In the genomic region with DNA sequence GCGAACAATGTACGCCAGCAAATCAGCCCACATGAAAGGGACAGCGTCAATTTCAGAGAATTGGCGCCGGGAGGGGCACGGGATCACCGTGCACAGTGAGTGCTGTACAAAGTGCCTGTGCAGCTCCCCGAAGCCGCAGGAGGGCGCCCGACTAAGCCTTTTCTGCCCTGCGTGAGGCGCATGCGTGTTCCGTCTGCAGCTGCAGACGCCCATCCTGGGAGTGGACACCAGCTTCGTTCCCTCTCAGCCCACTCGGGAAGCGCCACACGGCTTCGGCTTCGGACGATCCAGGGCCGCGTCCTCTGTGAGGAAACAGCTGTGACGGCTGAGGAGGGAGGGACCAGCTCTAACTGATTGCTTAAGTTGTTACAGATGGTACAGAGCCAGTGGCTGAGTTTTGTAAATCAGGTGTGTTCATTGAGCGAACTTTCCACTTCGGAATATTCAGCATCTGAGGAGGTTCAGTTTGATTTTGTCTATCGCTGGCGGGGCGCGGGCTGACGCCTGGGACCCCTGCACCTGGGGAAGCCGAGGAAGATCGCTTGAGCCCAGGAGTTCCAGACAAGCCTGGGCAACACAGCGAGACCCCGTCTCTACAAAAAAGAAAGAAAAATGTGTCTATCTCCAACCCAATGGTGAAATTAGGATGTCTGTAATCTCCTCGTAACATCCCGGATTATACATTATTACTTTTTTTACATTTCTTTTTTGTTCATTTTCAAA, we compare ENCODE assay signal across 8 cellular contexts. TPM values are rescaled to one million over a fixed set of nuclear protein-coding genes. Genes with fewer than 3 reads are reported as not detected.
DNase-seq lines count a peak whose midpoint lies in the region; ATAC-seq, FAIRE-seq and TF ChIP-seq lines count a peak whose summit lies in the region.

No MANE protein-coding gene starts in this region.

- peak overlapping the region; percentile 50 to 75 (median 66) for H3K9ac ChIP-seq in skeletal muscle tissue (ENCODE audit: low read depth in 1 of 3, low read length in 3 of 3)

- TF ChIP-seq CTCF in A549 (IDR thresholded peaks at IDR 0.05) (peak; percentile 63), GM20000 (IDR thresholded peaks at IDR 0.05; ENCODE audit: extremely low read depth, missing control alignments) (peak; percentile 87)

- no peak for TF ChIP-seq EP300 in A549 (IDR thresholded peaks at IDR 0.05)

- H3K27ac ChIP-seq in A549 (peak overlapping the region; percentile 45 to 57; a peak in 5 of 6 replicates), caudate nucleus (ENCODE audit: low read depth, low read length) (peak overlapping the region; percentile 59), skeletal muscle tissue (ENCODE audit: low read depth, low read length) (no peak overlapping the region)

- peak; percentile 58 to 68 for TF ChIP-seq RAD21 in A549 (conservative IDR thresholded peaks at IDR 0.05 in 1 of 2, IDR thresholded peaks at IDR 0.05 in 1 of 2)

- CTCF ChIA-PET in A549 (lab: Yijun Ruan, JAX), result interaction anchor here (0.5 to 1.6 kb wide), 10 partner anchors 8 to 705 kb away, joined by 3 to 5 read pairs (median 3); no protein-coding TSS in a partner anchor

- H3K4me1 ChIP-seq in A549 (0 out of 3 replicates have a peak, but pooled peaks cover 3% of the 10 kb centered on the region), skeletal muscle tissue (ENCODE audit: control insufficient read depth in 3 of 3, insufficient read depth in 3 of 3, low read length in 3 of 3) (peaks cover 9 to 11% (median 10%) of the 10 kb centered on the region in 3 donors)

- H3K4me3 ChIP-seq in A549 (peak overlapping the region; percentile 31), skeletal muscle tissue (ENCODE audit: low read length in 3 of 3) (peak overlapping the region; percentile 55 to 79 (median 73))

- H3K4me3 Mint-ChIP-seq in immature natural killer cell, result peak overlapping the region; percentile 71 to 80 (median 78)

- peak; percentile 77 to 93 for ATAC-seq in A549
- ATAC-seq in GM21619 (IDR thresholded peaks at IDR 0.05; ENCODE audit: unreplicated experiment), result no peak

- H3K27me3 Mint-ChIP-seq in immature natural killer cell (ENCODE audit: low read depth in 3 of 3), result peaks cover 7 to 21% (median 19%) of the 10 kb centered on the region in 3 donors

- H3K27me3 ChIP-seq in skeletal muscle tissue (ENCODE audit: control insufficient read depth in 3 of 3, insufficient read depth in 3 of 3, low read length in 3 of 3), result peaks cover 0 to 8% (median 5%) of the 10 kb centered on the region in 3 donors

- DNase-seq in A549 (ENCODE audit: low read depth in 1 of 2, low spot score in 1 of 2) (peak; percentile 92 to 97), GM20000 (ENCODE audit: low spot score) (peak; percentile 86), NCI-H2171 (lab: John Stamatoyannopoulos, UW) (peak; percentile 86), caudate nucleus (lab: John Stamatoyannopoulos, UW) (peak; percentile 18 to 95 (median 86)), immature natural killer cell (peak; percentile 81 to 86 (median 84))
- DNase-seq in activated CD4-positive, CD25-positive, alpha-beta regulatory T cell treated with anti-CD3 and anti-CD28 coated beads, Interleukin-2, amount 50 U/mL, for 16 hours (ENCODE audit: low read depth, low spot score), result peak; percentile 82

- H3K9me3 Mint-ChIP-seq in immature natural killer cell, result peaks cover 0 to 3% (median 0%) of the 10 kb centered on the region in 6 donors

- H3K4me1 Mint-ChIP-seq in immature natural killer cell, result peaks cover 16 to 17% of the 10 kb centered on the region in 2 donors

- 20% methylated on average over 39 of the region's 39 CpGs for WGBS in A549 (ENCODE audit: missing lambda C conversion rate)

- peaks cover 0 to 5% (median 0%) of the 10 kb centered on the region in 3 donors for H3K36me3 Mint-ChIP-seq in immature natural killer cell

- no peaks in the 10 kb centered on the region for H3K36me3 ChIP-seq in skeletal muscle tissue (ENCODE audit: control insufficient read depth in 3 of 3, insufficient read depth in 3 of 3, low read length in 3 of 3)

- H3K27ac Mint-ChIP-seq in immature natural killer cell, result peak overlapping the region in 2 of 6 donors; percentile 52 to 56

- H3K9me3 ChIP-seq in A549, result peaks cover 61% of the 10 kb centered on the region
- no peaks in the 10 kb centered on the region for H3K9me3 ChIP-seq in skeletal muscle tissue (ENCODE audit: control insufficient read depth in 3 of 3, low read length in 3 of 3)

- peak; percentile 61 for TF ChIP-seq POLR2A in A549 (IDR thresholded peaks at IDR 0.05; ENCODE audit: low read length)

- peak overlapping the region; percentile 63 for H3K4me2 ChIP-seq in A549

- POLR2A ChIA-PET in A549 (lab: Yijun Ruan, JAX), result no interaction called here

- FAIRE-seq in A549 (lab: Jason Lieb, UNC), result peak; percentile 59

TF ChIP-seq in A549, 52 proteins besides CTCF, POLR2A, EP300 and RAD21:
- TF ChIP-seq SMC3 (IDR thresholded peaks at IDR 0.05), result peak; percentile 50; the same call in 2 of the 3 replicates
- TF ChIP-seq BHLHE40 (IDR thresholded peaks at IDR 0.05; ENCODE audit: low read depth, low read length), result peak; percentile 54; the same call in 1 of the 2 replicates
- TF ChIP-seq, protein P1, sequence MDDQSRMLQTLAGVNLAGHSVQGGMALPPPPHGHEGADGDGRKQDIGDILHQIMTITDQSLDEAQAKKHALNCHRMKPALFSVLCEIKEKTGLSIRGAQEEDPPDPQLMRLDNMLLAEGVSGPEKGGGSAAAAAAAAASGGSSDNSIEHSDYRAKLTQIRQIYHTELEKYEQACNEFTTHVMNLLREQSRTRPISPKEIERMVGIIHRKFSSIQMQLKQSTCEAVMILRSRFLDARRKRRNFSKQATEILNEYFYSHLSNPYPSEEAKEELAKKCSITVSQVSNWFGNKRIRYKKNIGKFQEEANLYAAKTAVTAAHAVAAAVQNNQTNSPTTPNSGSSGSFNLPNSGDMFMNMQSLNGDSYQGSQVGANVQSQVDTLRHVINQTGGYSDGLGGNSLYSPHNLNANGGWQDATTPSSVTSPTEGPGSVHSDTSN (IDR thresholded peaks at IDR 0.05), result no peak
- TF ChIP-seq, protein P2, sequence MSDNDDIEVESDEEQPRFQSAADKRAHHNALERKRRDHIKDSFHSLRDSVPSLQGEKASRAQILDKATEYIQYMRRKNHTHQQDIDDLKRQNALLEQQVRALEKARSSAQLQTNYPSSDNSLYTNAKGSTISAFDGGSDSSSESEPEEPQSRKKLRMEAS (IDR thresholded peaks at IDR 0.05), result peak; percentile 85
- TF ChIP-seq RFX5 (IDR thresholded peaks at IDR 0.05), result 0 out of 2 replicates have a peak, but pooled peaks have one; percentile 25
- TF ChIP-seq, protein P3, sequence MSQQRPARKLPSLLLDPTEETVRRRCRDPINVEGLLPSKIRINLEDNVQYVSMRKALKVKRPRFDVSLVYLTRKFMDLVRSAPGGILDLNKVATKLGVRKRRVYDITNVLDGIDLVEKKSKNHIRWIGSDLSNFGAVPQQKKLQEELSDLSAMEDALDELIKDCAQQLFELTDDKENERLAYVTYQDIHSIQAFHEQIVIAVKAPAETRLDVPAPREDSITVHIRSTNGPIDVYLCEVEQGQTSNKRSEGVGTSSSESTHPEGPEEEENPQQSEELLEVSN (IDR thresholded peaks at IDR 0.05; ENCODE audit: borderline replicate concordance, low read depth), result peak; percentile 79
- TF ChIP-seq MYC (IDR thresholded peaks at IDR 0.05; ENCODE audit: borderline replicate concordance, low read length), result no peak

RNA-seq across cellular contexts. Expression of a gene that starts 15.4 kb away (rescaled TPM):
- 16.7 and 17.0 TPM in 2 replicates for polyA plus RNA-seq in A549 (2011; rRNA removed)
- 6.0 and 8.4 TPM in 2 replicates for polyA plus RNA-seq in A549 (2012; cell fraction: cytosol; rRNA removed)
- polyA plus RNA-seq in A549 (2012; cell fraction: nucleus; rRNA removed), result 6.3 and 7.3 TPM in 2 replicates
- polyA plus RNA-seq in A549 (2017; fragmentation: RNase III; extraction: RNeasy Plus Mini Kit Qiagen cat#74134 plus additional on column Dnase treatment), result 11.7 to 13.5 TPM (median 12.1 TPM) in 3 replicates
- polyA minus RNA-seq in A549 (2011; rRNA and poly(A)+ RNA removed), result 2.1 and 3.6 TPM in 2 replicates
- 10 to 100 TPM in 1 of 3 donors, 1 to 10 TPM in 2; 9.3 to 10.8 (median 9.5) TPM for polyA plus RNA-seq in immature natural killer cell
- total RNA-seq in skeletal muscle tissue, result 5.7 TPM
